In genomic region chr16:1257561-1258217, GRCh38 we compare ENCODE assay signal across 28 cellular contexts. TPM values are rescaled to one million over a fixed set of nuclear protein-coding genes. Genes with fewer than 3 reads are reported as not detected.
DNase-seq lines count a peak whose midpoint lies in the region; ATAC-seq and TF ChIP-seq lines count a peak whose summit lies in the region.
"Had no signal": no experiment of that assay in that cellular context is flagged by ENCODE, and none has a peak within 500 bp of the region (broad histone marks: within the 10 kb centered on the region; RNA-seq: fewer than 3 reads in every experiment).

No MANE protein-coding gene starts in this region.

- H3K27ac Mint-ChIP-seq in progenitor cell of endocrine pancreas, result no peak overlapping the region
- H3K27ac Mint-ChIP-seq: CD4-positive, alpha-beta memory T cell; H9; HFFc6 had no signal

- peaks cover 20% of the 10 kb centered on the region for H3K27me3 Mint-ChIP-seq in progenitor cell of endocrine pancreas

- no peaks in the 10 kb centered on the region for H3K9me2 ChIP-seq in GM23248 (ENCODE audit: insufficient read depth)

- peaks cover 21% of the 10 kb centered on the region for H3K27me3 ChIP-seq in GM23248 (replicated peaks; ENCODE audit: insufficient read depth)
- no peaks in the 10 kb centered on the region for H3K27me3 ChIP-seq in Panc1 (ENCODE audit: control insufficient read depth, insufficient read depth, low read length)
- H3K27me3 ChIP-seq in spleen (replicated peaks in 1 of 7), result peaks cover 0 to 75% (median 48%) of the 10 kb centered on the region in 7 donors

- H3K4me1 Mint-ChIP-seq in progenitor cell of endocrine pancreas (ENCODE audit: low read depth), result no peaks in the 10 kb centered on the region

- H3F3A ChIP-seq in GM23248 (ENCODE audit: insufficient read depth), result no peaks in the 10 kb centered on the region

- H3K27ac ChIP-seq in GM23248 (no peak overlapping the region), Panc1 (ENCODE audit: low read length) (no peak overlapping the region), spleen (no peak overlapping the region)

- ATAC-seq in Panc1, result 0 out of 2 replicates have a peak, but pooled peaks have one; percentile 2
- no peak for ATAC-seq in stimulated activated naive CD8-positive, alpha-beta T cell treated with anti-CD3 and anti-CD28 coated beads, Interleukin-15, Interleukin-2, amounts not matched to agents 100 U/mL and 50 U/mL, for 24 hours

- H3K36me3 ChIP-seq in GM23248 (ENCODE audit: low read depth), result no peaks in the 10 kb centered on the region
- no peaks in the 10 kb centered on the region for H3K36me3 ChIP-seq in Panc1 (ENCODE audit: control insufficient read depth, insufficient read depth, low read length)
- no peaks in the 10 kb centered on the region for H3K36me3 ChIP-seq in spleen

- TF ChIP-seq POLR2A in spleen (IDR thresholded peaks at IDR 0.05), result no peak

- H3K4me3 Mint-ChIP-seq in progenitor cell of endocrine pancreas (ENCODE audit: low read depth), result no peak overlapping the region
- H3K4me3 Mint-ChIP-seq: CD4-positive, alpha-beta memory T cell; H9; HFFc6 had no signal

- POLR2A ChIA-PET in Panc1 (lab: Charles Lee), result no interaction called here

- H3K4me1 ChIP-seq in GM23248 (ENCODE audit: insufficient read depth) (no peaks in the 10 kb centered on the region), Panc1 (ENCODE audit: control insufficient read depth, insufficient read depth, low read length) (no peaks in the 10 kb centered on the region; the same call in 1 of the 2 replicates), spleen (peaks cover 0 to 20% (median 9%) of the 10 kb centered on the region in 6 donors)
- H3K4me1 ChIP-seq: Caco-2 had no signal

- CTCF ChIA-PET in Panc1 (lab: Charles Lee), result no interaction called here

- no peak overlapping the region for H3K9ac ChIP-seq in GM23248

- no peaks in the 10 kb centered on the region for H3K9me3 ChIP-seq in GM23248 (ENCODE audit: low read depth)
- no peaks in the 10 kb centered on the region for H3K9me3 ChIP-seq in Panc1 (ENCODE audit: control insufficient read depth, insufficient read depth, low read depth, low read length)
- H3K9me3 ChIP-seq in spleen, result no peaks in the 10 kb centered on the region
- H3K9me3 ChIP-seq: Caco-2 had no signal

- H3K36me3 Mint-ChIP-seq in progenitor cell of endocrine pancreas (ENCODE audit: insufficient read depth), result no peaks in the 10 kb centered on the region
- H3K36me3 Mint-ChIP-seq: CD4-positive, alpha-beta memory T cell had no signal

- no peaks in the 10 kb centered on the region for H3K79me2 ChIP-seq in GM23248 (ENCODE audit: insufficient read depth)

- no peaks in the 10 kb centered on the region for H3K9me3 Mint-ChIP-seq in progenitor cell of endocrine pancreas (ENCODE audit: low read depth)
- H3K9me3 Mint-ChIP-seq: CD4-positive, alpha-beta memory T cell; H9; HFFc6 had no signal

- H3K4me3 ChIP-seq in GM23248, result no peak overlapping the region
- H3K4me3 ChIP-seq in Panc1 (ENCODE audit: low read depth in 2 of 2, low read length in 2 of 2), result no peak overlapping the region
- no peak overlapping the region for H3K4me3 ChIP-seq in spleen

- no peak overlapping the region for H3K4me2 ChIP-seq in GM23248 (ENCODE audit: unreplicated experiment)

- no peak for TF ChIP-seq CTCF in Panc1 (IDR thresholded peaks at IDR 0.05)
- TF ChIP-seq CTCF in spleen (IDR thresholded peaks at IDR 0.05 in 8 of 11, conservative IDR thresholded peaks at IDR 0.05 in 3 of 11), result no peak
- no peak for TF ChIP-seq CTCF in progenitor cell of endocrine pancreas (IDR thresholded peaks at IDR 0.05; ENCODE audit: unreplicated experiment)

- H2AFZ ChIP-seq in GM23248, result no peak overlapping the region

- no peaks in the 10 kb centered on the region for H4K20me1 ChIP-seq in GM23248 (ENCODE audit: insufficient read depth)

- no TSS peak for BruUV-seq in Panc1 (replicated peaks; lab: Mats Ljungman, UMichigan)

- peak; percentile 39 for DNase-seq in activated effector memory CD4-positive, alpha-beta T cell treated with anti-CD3 and anti-CD28 coated beads, Interleukin-2, amount 50 U/mL, for 16 hours
- DNase-seq in activated effector memory CD4-positive, alpha-beta T cell treated with Interleukin-2 at 50 U/mL for 16 hours, result no peak
- DNase-seq in GM23248 (peak; percentile 26), Panc1 (ENCODE audit: low read depth, low spot score) (no peak), spleen (peak; percentile 71), progenitor cell of endocrine pancreas (ENCODE audit: low spot score, unreplicated experiment) (no peak)
- DNase-seq in stimulated activated naive CD8-positive, alpha-beta T cell treated with anti-CD3 and anti-CD28 coated beads, Interleukin-15, Interleukin-2, amounts not matched to agents 100 U/mL and 50 U/mL, for 24 hours, result no peak
- DNase-seq: C1 segment of cervical spinal cord; Caco-2; CD4-positive, alpha-beta memory T cell; DMS79 treated with DMSO at 0.1 percent for 48 hours; H9; KBM-7; MV-4-11; NCI-H1105; NCI-H1436 treated with DMSO at 0.1 percent for 48 hours; NCI-H187 treated with DMSO at 0.1 percent for 48 hours; NCI-H2171 treated with DMSO at 0.1 percent for 48 hours; NCI-H345; NCI-H510A treated with DMSO at 0.1 percent for 48 hours; NCI-H774; PC-3; SHP77 treated with DMSO at 0.1 percent for 48 hours had no signal

- 61 to 68% methylated on average over 28 to 34 of the region's 34 CpGs for WGBS in GM23248 (ENCODE audit: low coverage in 1 of 2, low lambda C conversion rate in 2 of 2, missing lambda C conversion rate in 2 of 2), 2 experiments
- 77 to 83% (median 81%) methylated on average over 23 to 34 of the region's 34 CpGs for WGBS in spleen, 5 donors

- in situ Hi-C loops in GM23248 (cut with MboI), result no loop called here
- in situ Hi-C loops in Panc1 (cut with HindIII; ENCODE audit: low pct_unique_long_range_greater_than_20kb, low sequenced_read_pairs), result no loop called here

- intact Hi-C loops in Panc1 (cut with micrococcal nuclease; ENCODE audit: unreplicated experiment), result no loop called here
- intact Hi-C loops in spleen (cut with DNase I; ENCODE audit: low total_unique reads), result no loop called here

RNA-seq across cellular contexts. Expression of gene TPSD1, which starts 1.8 kb away (rescaled TPM):
- total RNA-seq in GM23248 (2014; rRNA removed; shearing (Covaris generic)), result not detected in 2 replicates
- not detected in 2 replicates for polyA plus RNA-seq in GM23248 (2016; fragmentation: Nextera tagmentation; extraction: Ambion mirVana)
- total RNA-seq in Panc1 (2021; ENCODE audit: unreplicated experiment), result 0.26 TPM
- polyA plus RNA-seq in Panc1 (2012; ENCODE audit: insufficient read length), result 0.21 TPM
- total RNA-seq in spleen, result under 1 TPM in 1 of 7 donors, not detected in 6; 0.76 TPM
- under 1 TPM in 1 of 3 donors, not detected in 2; 0.11 TPM for polyA plus RNA-seq in spleen
- not detected in 2 replicates for total RNA-seq in progenitor cell of endocrine pancreas
- total RNA-seq: Caco-2; CD4-positive, alpha-beta memory T cell; H9; HFFc6; LHCN-M2; MCF 10A; PC-3; RPMI7951 had no signal
- polyA plus RNA-seq: CD4-positive, alpha-beta memory T cell had no signal

RNA-seq across cellular contexts. Expression of gene TPSAB1, which starts 17.2 kb away (rescaled TPM):
- total RNA-seq in GM23248 (2014; rRNA removed; shearing (Covaris generic)), result not detected in 2 replicates
- polyA plus RNA-seq in GM23248 (2016; fragmentation: Nextera tagmentation; extraction: Ambion mirVana) (not detected in 2 replicates), spleen (under 1 TPM; 0.26 to 0.65 (median 0.59) TPM)
- total RNA-seq in Panc1 (2021; ENCODE audit: unreplicated experiment) (not detected), spleen (10 to 100 TPM in 2 of 7 donors, 1 to 10 TPM in 3, under 1 TPM in 1, not detected in 1; 0.60 to 17.9 (median 1.8) TPM), progenitor cell of endocrine pancreas (not detected in 2 replicates)
- not detected for polyA plus RNA-seq in Panc1 (2012; ENCODE audit: insufficient read length)
- total RNA-seq: Caco-2; CD4-positive, alpha-beta memory T cell; H9; HFFc6; LHCN-M2; MCF 10A; PC-3 had no signal
- polyA plus RNA-seq: CD4-positive, alpha-beta memory T cell had no signal

RNA-seq across cellular contexts. Expression of gene TPSB2, which starts 27.7 kb away (rescaled TPM):
- total RNA-seq in GM23248 (2014; rRNA removed; shearing (Covaris generic)), result not detected in 2 replicates
- polyA plus RNA-seq in GM23248 (2016; fragmentation: Nextera tagmentation; extraction: Ambion mirVana) (not detected in 2 replicates), spleen (under 1 TPM in 2 of 3 donors, not detected in 1; 0.29 to 0.50 TPM)
- total RNA-seq in Panc1 (2021; ENCODE audit: unreplicated experiment) (0.57 TPM), spleen (1 to 10 TPM in 4 of 7 donors, not detected in 3; 1.1 to 8.2 (median 4.5) TPM), progenitor cell of endocrine pancreas (not detected in 2 replicates)
- 0.39 TPM for polyA plus RNA-seq in Panc1 (2012; ENCODE audit: insufficient read length)
- total RNA-seq: Caco-2; CD4-positive, alpha-beta memory T cell; H9; HFFc6; LHCN-M2; MCF 10A; PC-3; RPMI7951 had no signal
- polyA plus RNA-seq: CD4-positive, alpha-beta memory T cell had no signal

RNA-seq across cellular contexts. Expression of gene TPSG1, which starts 32.6 kb away (rescaled TPM):
- total RNA-seq in GM23248 (2014; rRNA removed; shearing (Covaris generic)), result not detected in 2 replicates
- not detected in 2 replicates for polyA plus RNA-seq in GM23248 (2016; fragmentation: Nextera tagmentation; extraction: Ambion mirVana)
- 4.6 TPM for total RNA-seq in Panc1 (2021; ENCODE audit: unreplicated experiment)
- 2.4 TPM for polyA plus RNA-seq in Panc1 (2012; ENCODE audit: insufficient read length)
- total RNA-seq in spleen, result under 1 TPM in 1 of 7 donors, not detected in 6; 0.46 TPM
- not detected for polyA plus RNA-seq in spleen
- not detected in 2 replicates for total RNA-seq in progenitor cell of endocrine pancreas
- total RNA-seq: A673; Caco-2; CD4-positive, alpha-beta memory T cell; H9; LHCN-M2; MCF 10A; PC-3 had no signal
- polyA plus RNA-seq: CD4-positive, alpha-beta memory T cell had no signal

RNA-seq across cellular contexts. Expression of gene UBE2I, which starts 51.7 kb away (rescaled TPM):
- total RNA-seq in GM23248 (2014; rRNA removed; shearing (Covaris generic)), result 46.5 and 77.7 TPM in 2 replicates
- polyA plus RNA-seq in GM23248 (2016; fragmentation: Nextera tagmentation; extraction: Ambion mirVana) (133 and 134 TPM in 2 replicates), spleen (10 to 100 TPM; 78.1 to 94.9 (median 83.7) TPM)
- total RNA-seq in Panc1 (2021; ENCODE audit: unreplicated experiment) (198 TPM), spleen (100 to 1,000 TPM; 101 to 142 (median 129) TPM), progenitor cell of endocrine pancreas (211 and 212 TPM in 2 replicates)
- 166 TPM for polyA plus RNA-seq in Panc1 (2012; ENCODE audit: insufficient read length)

Comparison
In these comparisons a context has a peak if more than half of its experiments do, and no peak if none do; other contexts are left out.
1. DNase-seq: peak in activated effector memory CD4-positive, alpha-beta T cell treated with anti-CD3 and anti-CD28 coated beads, Interleukin-2, amount 50 U/mL, for 16 hours (single experiment), GM23248 (single experiment) and spleen (single experiment); none in activated effector memory CD4-positive, alpha-beta T cell treated with Interleukin-2 at 50 U/mL for 16 hours (single experiment), Panc1 (single experiment), stimulated activated naive CD8-positive, alpha-beta T cell treated with anti-CD3 and anti-CD28 coated beads, Interleukin-15, Interleukin-2, amounts not matched to agents 100 U/mL and 50 U/mL, for 24 hours (single experiment) and progenitor cell of endocrine pancreas (single experiment).